8 cellular contexts compared by ENCODE assay signal in the genomic region with DNA sequence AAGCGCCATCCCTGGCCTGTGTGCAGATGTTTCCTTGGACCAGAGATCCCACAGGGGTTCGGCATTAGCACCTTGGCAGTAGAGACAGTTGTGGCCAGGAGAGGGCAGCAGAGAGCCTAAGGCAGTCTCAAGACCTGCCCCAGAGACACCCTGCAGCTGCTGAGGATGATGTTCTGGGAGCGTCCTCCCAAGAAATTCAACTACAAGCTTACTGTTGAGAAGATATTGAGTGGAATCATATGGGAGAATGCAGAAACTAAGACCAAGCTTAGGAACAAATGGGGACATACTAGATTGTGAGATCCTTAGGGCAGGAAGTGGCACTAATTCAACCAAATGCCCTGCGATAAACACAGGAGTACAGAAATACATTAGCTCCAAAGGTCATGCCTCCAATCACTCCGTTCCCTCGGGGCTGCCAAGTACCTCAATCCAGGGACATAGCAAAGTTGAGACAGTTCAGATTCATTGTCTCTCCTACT. TPM values are rescaled to one million over a fixed set of nuclear protein-coding genes. Genes with fewer than 3 reads are reported as not detected.
A peak's percentile ranks its signal among the peaks of the same experiment; 100 is the strongest.
DNase-seq lines count a peak whose midpoint lies in the region; ATAC-seq and TF ChIP-seq lines count a peak whose summit lies in the region.

No MANE protein-coding gene starts in this region.

- H3K27me3 Mint-ChIP-seq in naive thymus-derived CD8-positive, alpha-beta T cell: no peaks in the 10 kb centered on the region

- in situ Hi-C loops in Caki2 (cut with HindIII; ENCODE audit: low pct_unique_long_range_greater_than_20kb, low sequenced_read_pairs): no loop called here

- no peaks in the 10 kb centered on the region for H3K36me3 ChIP-seq in OCI-LY1 (ENCODE audit: insufficient read depth, low read length)

- no peak overlapping the region for H3K4me3 ChIP-seq in OCI-LY1 (ENCODE audit: low read depth, low read length, poor library complexity, severe bottlenecking)

- no peaks in the 10 kb centered on the region for H3K9me2 ChIP-seq in OCI-LY1 (ENCODE audit: low read depth, low read length)

- POLR2A ChIA-PET in naive thymus-derived CD8-positive, alpha-beta T cell (lab: Charles Lee): interaction anchor here (0.5 to 13.3 kb wide), 17 partner anchors 12 to 1770 kb away, joined by 3 to 174 read pairs (median 4); a partner anchor contains a TSS

- H3K4me2 ChIP-seq in OCI-LY1 (ENCODE audit: low read length): peak overlapping the region; percentile 27; the same call in 1 of the 2 replicates

- no peaks in the 10 kb centered on the region for H3K9me3 ChIP-seq in OCI-LY1 (ENCODE audit: low read length)

- peak; percentile 97 for TF ChIP-seq CTCF in OCI-LY1 (IDR thresholded peaks at IDR 0.05; ENCODE audit: low read length)

- H3K36me3 Mint-ChIP-seq in naive thymus-derived CD8-positive, alpha-beta T cell: peaks cover 3 to 14% (median 6%) of the 10 kb centered on the region in 3 donors

- H4K20me1 ChIP-seq in OCI-LY1 (ENCODE audit: insufficient read depth, low read length): no peaks in the 10 kb centered on the region

- peaks cover 23 to 53% (median 51%) of the 10 kb centered on the region in 4 donors for H3K4me1 Mint-ChIP-seq in naive thymus-derived CD8-positive, alpha-beta T cell

- H3K4me3 Mint-ChIP-seq in naive thymus-derived CD8-positive, alpha-beta T cell: peak overlapping the region; percentile 51 to 84 (median 70)

- ATAC-seq in GM21360 (IDR thresholded peaks at IDR 0.05; ENCODE audit: unreplicated experiment) (peak; percentile 98), esophagus mucosa (peak; percentile 88)
- ATAC-seq in naive thymus-derived CD8-positive, alpha-beta T cell: peak; percentile 88 to 90

- peak overlapping the region; percentile 8 to 96 (median 93) for H3K27ac Mint-ChIP-seq in naive thymus-derived CD8-positive, alpha-beta T cell

- H3F3A ChIP-seq in OCI-LY1 (ENCODE audit: insufficient read depth, low read length): no peaks in the 10 kb centered on the region

- H3K9ac ChIP-seq in OCI-LY1 (ENCODE audit: low read length): no peak overlapping the region

- H3K4me1 ChIP-seq in OCI-LY1 (ENCODE audit: insufficient read depth, low read length, severe bottlenecking): peaks cover 16% of the 10 kb centered on the region

- no peaks in the 10 kb centered on the region for H3K79me2 ChIP-seq in OCI-LY1 (ENCODE audit: insufficient read depth, low read length)

- H3K9me3 Mint-ChIP-seq in naive thymus-derived CD8-positive, alpha-beta T cell: no peaks in the 10 kb centered on the region

- no peak overlapping the region for H2AFZ ChIP-seq in OCI-LY1 (ENCODE audit: low read length)

- no peaks in the 10 kb centered on the region for H3K27me3 ChIP-seq in OCI-LY1 (ENCODE audit: insufficient read depth, low read length)

- peak; percentile 48 for DNase-seq in Caki2 (ENCODE audit: low read depth)
- peak; percentile 66 for DNase-seq in HK-2 (ENCODE audit: unreplicated experiment)
- peak; percentile 83 for DNase-seq in activated T-cell treated with anti-CD3 and anti-CD28 coated beads for 24 hours (ENCODE audit: low read depth)
- peak; percentile 74 to 92 (median 82) for DNase-seq in naive thymus-derived CD8-positive, alpha-beta T cell
- DNase-seq in stimulated activated naive CD4-positive, alpha-beta T cell (lab: John Stamatoyannopoulos, UW): peak; percentile 61 to 90 (median 80)

- H3K27ac ChIP-seq in OCI-LY1 (ENCODE audit: low read depth, low read length, poor library complexity, severe bottlenecking): no peak overlapping the region

RNA-seq across cellular contexts. Expression of a gene that starts 2.0 kb away (rescaled TPM):
- not detected in 2 replicates for total RNA-seq in Caki2 (2014; rRNA removed; shearing (Covaris generic); ENCODE audit: low replicate concordance)
- not detected for total RNA-seq in esophagus mucosa
- total RNA-seq in naive thymus-derived CD8-positive, alpha-beta T cell: 1 to 10 TPM; 4.8 to 5.3 TPM
- under 1 TPM; 0.09 to 0.62 (median 0.58) TPM for polyA plus RNA-seq in naive thymus-derived CD8-positive, alpha-beta T cell
